26 cellular contexts compared by ENCODE assay signal in the genomic region with DNA sequence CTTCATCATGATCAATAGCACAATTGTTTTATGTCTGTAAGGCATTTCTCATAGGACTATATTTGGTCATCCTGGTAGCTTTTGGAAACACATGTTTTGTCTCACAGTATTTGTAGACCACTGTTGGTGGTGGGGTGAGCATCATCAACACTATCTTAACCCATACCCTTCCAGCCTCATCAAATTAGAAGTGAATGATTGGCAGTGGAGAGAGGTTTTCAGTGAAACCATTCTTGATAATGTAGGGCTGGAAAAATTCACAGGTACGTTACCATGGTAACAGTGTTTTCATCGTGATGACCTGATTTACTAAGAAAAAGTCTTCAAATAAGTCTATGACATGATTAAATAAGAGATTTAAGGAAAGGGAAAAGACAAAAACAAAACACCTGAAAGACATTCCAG. TPM values are rescaled to one million over a fixed set of nuclear protein-coding genes. Genes with fewer than 3 reads are reported as not detected.
DNase-seq lines count a peak whose midpoint lies in the region; ATAC-seq, FAIRE-seq and TF ChIP-seq lines count a peak whose summit lies in the region.
"Had no signal": no experiment of that assay in that cellular context is flagged by ENCODE, and none has a peak within 500 bp of the region (broad histone marks: within the 10 kb centered on the region; RNA-seq: fewer than 3 reads in every experiment).

No MANE protein-coding gene starts in this region.

- H3K4me1 ChIP-seq in smooth muscle cell (ENCODE audit: low read depth) (peaks cover 9% of the 10 kb centered on the region), neural progenitor cell (no peaks in the 10 kb centered on the region)
- H3K4me1 ChIP-seq: ascending aorta had no signal

- H3K4me3 Mint-ChIP-seq in activated T-cell treated with anti-CD3 and anti-CD28 coated beads, Interleukin-2, amount 50 U/mL, for 24 hours, result no peak overlapping the region
- H3K4me3 Mint-ChIP-seq in activated B cell treated with CpG ODN at 0.5 μM for 24 hours (no peak overlapping the region), neural progenitor cell (no peak overlapping the region)
- H3K4me3 Mint-ChIP-seq: activated naive CD8-positive, alpha-beta T cell treated with anti-CD3 and anti-CD28 coated beads, Interleukin-2, amount 10 ng/mL, durations not matched to agents 7 days and 5 days had no signal

- H3K9me3 ChIP-seq in smooth muscle cell (replicated peaks; ENCODE audit: low read depth) (no peaks in the 10 kb centered on the region), neural progenitor cell (ENCODE audit: low read depth) (no peaks in the 10 kb centered on the region)
- H3K9me3 ChIP-seq: ascending aorta had no signal

- H3K9ac ChIP-seq in smooth muscle cell (ENCODE audit: low read depth), result no peak overlapping the region
- no peak overlapping the region for H3K9ac ChIP-seq in neural progenitor cell
- H3K9ac ChIP-seq: GM23248 had no signal

- H3K27me3 Mint-ChIP-seq in activated T-cell treated with anti-CD3 and anti-CD28 coated beads, Interleukin-2, amount 50 U/mL, for 24 hours, result no peaks in the 10 kb centered on the region
- H3K27me3 Mint-ChIP-seq in activated B cell treated with CpG ODN at 0.5 μM for 24 hours, result no peaks in the 10 kb centered on the region
- H3K27me3 Mint-ChIP-seq in neural progenitor cell (ENCODE audit: insufficient read depth, low read depth), result no peaks in the 10 kb centered on the region
- H3K27me3 Mint-ChIP-seq: activated naive CD8-positive, alpha-beta T cell treated with anti-CD3 and anti-CD28 coated beads, Interleukin-2, amount 10 ng/mL, durations not matched to agents 7 days and 5 days had no signal

- peaks cover 41% of the 10 kb centered on the region for H3K4me1 Mint-ChIP-seq in activated T-cell treated with anti-CD3 and anti-CD28 coated beads, Interleukin-2, amount 50 U/mL, for 24 hours (ENCODE audit: low read depth)
- H3K4me1 Mint-ChIP-seq in activated B cell treated with CpG ODN at 0.5 μM for 24 hours (peaks cover 44% of the 10 kb centered on the region), neural progenitor cell (no peaks in the 10 kb centered on the region)

- peak overlapping the region; percentile 61 for H3K27ac ChIP-seq in smooth muscle cell (ENCODE audit: low read depth)
- H3K27ac ChIP-seq in neural progenitor cell, result no peak overlapping the region
- H3K27ac ChIP-seq: ascending aorta, coronary artery, GM23248 had no signal

- intact Hi-C loops in activated B cell treated with CpG ODN at 0.5 μM for 24 hours (cut with micrococcal nuclease), result no loop called here

- POLR2A ChIA-PET in activated B cell treated with CpG ODN at 0.5 μM for 24 hours (lab: Charles Lee), result interaction anchor here (2.0 to 10.1 kb wide), 3 partner anchors 15 to 32 kb away, joined by 6 to 248 read pairs (median 103); no protein-coding TSS in a partner anchor

- peak overlapping the region; percentile 50 for H3K27ac Mint-ChIP-seq in activated T-cell treated with anti-CD3 and anti-CD28 coated beads, Interleukin-2, amount 50 U/mL, for 24 hours
- H3K27ac Mint-ChIP-seq in activated B cell treated with CpG ODN at 0.5 μM for 24 hours (peak overlapping the region; percentile 65), neural progenitor cell (no peak overlapping the region)
- H3K27ac Mint-ChIP-seq: activated naive CD8-positive, alpha-beta T cell treated with anti-CD3 and anti-CD28 coated beads, Interleukin-2, amount 10 ng/mL, durations not matched to agents 7 days and 5 days had no signal

- H3K79me2 ChIP-seq in smooth muscle cell (ENCODE audit: low read depth) (no peaks in the 10 kb centered on the region), neural progenitor cell (ENCODE audit: low read depth) (no peaks in the 10 kb centered on the region)

- H3K27me3 ChIP-seq in smooth muscle cell (ENCODE audit: low read depth) (no peaks in the 10 kb centered on the region), neural progenitor cell (no peaks in the 10 kb centered on the region)
- H3K27me3 ChIP-seq: ascending aorta had no signal

- H2AFZ ChIP-seq in smooth muscle cell (ENCODE audit: low read depth), result no peak overlapping the region
- no peak overlapping the region for H2AFZ ChIP-seq in neural progenitor cell (replicated peaks)
- H2AFZ ChIP-seq: GM23248 had no signal

- no peak for ATAC-seq in activated B cell treated with CpG ODN at 0.5 μM for 24 hours (ENCODE audit: low read depth)
- ATAC-seq in GM18858 (IDR thresholded peaks at IDR 0.05; ENCODE audit: unreplicated experiment), result no peak
- ATAC-seq: left lobe of liver had no signal

- H3K36me3 ChIP-seq in smooth muscle cell (ENCODE audit: low read depth) (no peaks in the 10 kb centered on the region), neural progenitor cell (no peaks in the 10 kb centered on the region)
- H3K36me3 ChIP-seq: ascending aorta had no signal

- DNase-seq in activated T-cell treated with anti-CD3 and anti-CD28 coated beads, Interleukin-2, amount 50 U/mL, for 24 hours, result no peak
- DNase-seq in activated T-cell treated with anti-CD3 and anti-CD28 coated beads, Interleukin-2, amount 50 U/mL, for 1 hour, result no peak
- DNase-seq in D721Med (ENCODE audit: insufficient read length, low spot score), result no peak
- DNase-seq in activated B cell treated with CpG ODN at 0.5 μM for 24 hours, result no peak
- DNase-seq in smooth muscle cell (lab: John Stamatoyannopoulos, UW; ENCODE audit: unreplicated experiment), result no peak
- DNase-seq in activated CD8-positive, alpha-beta memory T cell treated with anti-CD3 and anti-CD28 coated beads, Interleukin-2, amount 50 U/mL, for 4 hours, result no peak
- DNase-seq in neural progenitor cell (ENCODE audit: low spot score), result no peak
- DNase-seq: activated CD4-positive, alpha-beta T cell treated with anti-CD3 and anti-CD28 coated beads for 1 hour; activated naive CD8-positive, alpha-beta T cell treated with anti-CD3 and anti-CD28 coated beads, Interleukin-2, amount 10 ng/mL, durations not matched to agents 7 days and 5 days; effector memory CD4-positive, alpha-beta T cell; GM23248; IMR-90; mesenchymal stem cell; NCI-H1436 treated with DMSO at 0.1 percent for 48 hours; NCI-H2081 treated with DMSO at 0.1 percent for 48 hours; NCI-H446; NCI-H748 treated with DMSO at 0.1 percent for 48 hours; Right ventricle myocardium superior; stimulated activated CD4-positive, alpha-beta T cell treated with anti-CD3 and anti-CD28 coated beads, Interleukin-1b, Interleukin-23, amount 100 ng/mL, for 48 hours; trophoblast cell had no signal

- H3K9me3 Mint-ChIP-seq in activated T-cell treated with anti-CD3 and anti-CD28 coated beads, Interleukin-2, amount 50 U/mL, for 24 hours, result no peaks in the 10 kb centered on the region
- peaks cover 5% of the 10 kb centered on the region for H3K9me3 Mint-ChIP-seq in activated B cell treated with CpG ODN at 0.5 μM for 24 hours
- H3K9me3 Mint-ChIP-seq in neural progenitor cell, result no peaks in the 10 kb centered on the region

- H3K4me3 ChIP-seq in smooth muscle cell, result no peak overlapping the region
- H3K4me3 ChIP-seq in neural progenitor cell, result no peak overlapping the region
- H3K4me3 ChIP-seq: ascending aorta, coronary artery, GM23248 had no signal

- H3K36me3 Mint-ChIP-seq in activated T-cell treated with anti-CD3 and anti-CD28 coated beads, Interleukin-2, amount 50 U/mL, for 24 hours (ENCODE audit: low read depth), result no peaks in the 10 kb centered on the region
- peaks cover 4% of the 10 kb centered on the region for H3K36me3 Mint-ChIP-seq in activated B cell treated with CpG ODN at 0.5 μM for 24 hours (ENCODE audit: low read depth)
- H3K36me3 Mint-ChIP-seq in neural progenitor cell, result no peaks in the 10 kb centered on the region

- H4K20me1 ChIP-seq in smooth muscle cell (ENCODE audit: low read depth) (no peaks in the 10 kb centered on the region), neural progenitor cell (ENCODE audit: low read depth) (no peaks in the 10 kb centered on the region)

- peaks cover 6% of the 10 kb centered on the region for H3F3A ChIP-seq in smooth muscle cell (ENCODE audit: low read depth)
- H3F3A ChIP-seq in neural progenitor cell (ENCODE audit: low read depth), result no peaks in the 10 kb centered on the region

- no peak for TF ChIP-seq CTCF in D721Med (IDR thresholded peaks at IDR 0.05; ENCODE audit: insufficient read depth, missing control alignments)
- no peak for TF ChIP-seq CTCF in activated B cell treated with CpG ODN at 0.5 μM for 24 hours (IDR thresholded peaks at IDR 0.05)
- TF ChIP-seq CTCF in smooth muscle cell (IDR thresholded peaks at IDR 0.05; ENCODE audit: borderline replicate concordance, insufficient read depth, poor library complexity, severe bottlenecking), result no peak
- TF ChIP-seq CTCF in neural progenitor cell (IDR thresholded peaks at IDR 0.05), result no peak

- FAIRE-seq in D721Med (lab: Jason Lieb, UNC), result peak; percentile 80
- FAIRE-seq: islet of Langerhans had no signal

- 84% methylated on average over 2 of the region's 2 CpGs for WGBS in smooth muscle cell (ENCODE audit: low lambda C conversion rate)

- CTCF ChIA-PET in activated B cell treated with CpG ODN at 0.5 μM for 24 hours (lab: Charles Lee), result interaction anchor here (2.2 kb wide), 1 partner anchor 16 kb away, joined by 4 read pairs; no protein-coding TSS in a partner anchor

- no peak overlapping the region for H3K4me2 ChIP-seq in smooth muscle cell
- no peak overlapping the region for H3K4me2 ChIP-seq in neural progenitor cell

RNA-seq across cellular contexts. Expression of gene C1orf105, which starts 45.3 kb away (rescaled TPM):
- total RNA-seq in activated B cell treated with CpG ODN at 0.5 μM for 24 hours (not detected in 2 replicates), smooth muscle cell (not detected in 2 replicates), neural progenitor cell (ENCODE audit: low replicate concordance) (0.34 TPM in 1 of 2 replicates, not detected in the other)
- polyA plus RNA-seq in smooth muscle cell, result 0.24 TPM in 1 of 2 replicates, not detected in the other
- total RNA-seq: activated naive CD8-positive, alpha-beta T cell treated with anti-CD3 and anti-CD28 coated beads, Interleukin-2, amount 10 ng/mL, durations not matched to agents 7 days and 5 days; ascending aorta; epithelial cell of proximal tubule; GM23248; IMR-90; left lobe of liver had no signal
- polyA plus RNA-seq: GM23248, IMR-90 had no signal
